In genomic region chr12:121466800-121467637, GRCh38 we compare ENCODE assay signal across 8 cellular contexts.
DNase-seq lines count a peak whose midpoint lies in the region; ATAC-seq and TF ChIP-seq lines count a peak whose summit lies in the region.

No MANE protein-coding gene starts in this region.

- POLR2A ChIA-PET in RWPE1 (lab: Yijun Ruan, JAX; ENCODE audit: low non-redundant PET), result interaction anchor here (0.6 kb wide), 1 partner anchor 976 kb away, joined by 3 read pairs; no protein-coding TSS in a partner anchor

- peak; percentile 39 to 64 for TF ChIP-seq POLR2A in gastroesophageal sphincter (IDR thresholded peaks at IDR 0.05)

- H3K9me3 ChIP-seq in KOPT-K1 (ENCODE audit: insufficient read depth, low read length, poor library complexity, severe bottlenecking) (no peaks in the 10 kb centered on the region), gastroesophageal sphincter (no peaks in the 10 kb centered on the region)

- ATAC-seq in GM21825 (IDR thresholded peaks at IDR 0.05; ENCODE audit: unreplicated experiment) (peak; percentile 90), gastroesophageal sphincter (peak; percentile 96)

- peak overlapping the region; percentile 35 to 66 for H3K4me3 ChIP-seq in gastroesophageal sphincter

- H3K36me3 ChIP-seq in KOPT-K1 (ENCODE audit: insufficient read depth, low read length), result peaks cover 15% of the 10 kb centered on the region
- H3K36me3 ChIP-seq in gastroesophageal sphincter, result no peaks in the 10 kb centered on the region

- no peak for TF ChIP-seq EP300 in gastroesophageal sphincter (IDR thresholded peaks at IDR 0.05)

- no peaks in the 10 kb centered on the region for H3K27me3 ChIP-seq in gastroesophageal sphincter

- CTCF ChIA-PET in RWPE1 (lab: Yijun Ruan, JAX), result interaction anchor here (0.6 kb wide), 1 partner anchor 115 kb away, joined by 3 read pairs; no protein-coding TSS in a partner anchor

- DNase-seq in EL, result peak; percentile 92
- DNase-seq in RWPE1 (ENCODE audit: low spot score), result peak; percentile 86
- peak; percentile 87 for DNase-seq in activated gamma-delta T cell treated with Interleukin-2 at 50 U/mL for 16 hours
- peak; percentile 88 for DNase-seq in occipital lobe (lab: John Stamatoyannopoulos, UW)
- DNase-seq in superior temporal gyrus (ENCODE audit: extremely low spot score), result peak; percentile 85

- peaks cover 0 to 32% (median 11%) of the 10 kb centered on the region in 3 donors for H3K4me1 ChIP-seq in gastroesophageal sphincter

- WGBS in gastroesophageal sphincter (ENCODE audit: low coverage in 1 of 2), 2 donors, result 0% methylated on average over 10 of the region's 138 CpGs; no CpG with 5 or more reads in 1 of the 2 donors

- TF ChIP-seq CTCF in RWPE1 (conservative IDR thresholded peaks at IDR 0.05; ENCODE audit: low read depth) (no peak), gastroesophageal sphincter (IDR thresholded peaks at IDR 0.05) (no peak)

- peak overlapping the region; percentile 73 for H3K27ac ChIP-seq in KOPT-K1 (ENCODE audit: low read depth, low read length, poor library complexity, severe bottlenecking)
- H3K27ac ChIP-seq in RWPE1, result peak overlapping the region; percentile 74
- peak overlapping the region in 3 of 4 donors; percentile 87 to 89 (median 88) for H3K27ac ChIP-seq in gastroesophageal sphincter

Comparison
In these comparisons a context has a peak if more than half of its experiments do, and no peak if none do; other contexts are left out.
1. Peak in every context shown above with its lines: DNase-seq, ATAC-seq, H3K4me3 ChIP-seq and H3K27ac ChIP-seq.